1 cellular context compared by ENCODE assay signal in the genomic region with DNA sequence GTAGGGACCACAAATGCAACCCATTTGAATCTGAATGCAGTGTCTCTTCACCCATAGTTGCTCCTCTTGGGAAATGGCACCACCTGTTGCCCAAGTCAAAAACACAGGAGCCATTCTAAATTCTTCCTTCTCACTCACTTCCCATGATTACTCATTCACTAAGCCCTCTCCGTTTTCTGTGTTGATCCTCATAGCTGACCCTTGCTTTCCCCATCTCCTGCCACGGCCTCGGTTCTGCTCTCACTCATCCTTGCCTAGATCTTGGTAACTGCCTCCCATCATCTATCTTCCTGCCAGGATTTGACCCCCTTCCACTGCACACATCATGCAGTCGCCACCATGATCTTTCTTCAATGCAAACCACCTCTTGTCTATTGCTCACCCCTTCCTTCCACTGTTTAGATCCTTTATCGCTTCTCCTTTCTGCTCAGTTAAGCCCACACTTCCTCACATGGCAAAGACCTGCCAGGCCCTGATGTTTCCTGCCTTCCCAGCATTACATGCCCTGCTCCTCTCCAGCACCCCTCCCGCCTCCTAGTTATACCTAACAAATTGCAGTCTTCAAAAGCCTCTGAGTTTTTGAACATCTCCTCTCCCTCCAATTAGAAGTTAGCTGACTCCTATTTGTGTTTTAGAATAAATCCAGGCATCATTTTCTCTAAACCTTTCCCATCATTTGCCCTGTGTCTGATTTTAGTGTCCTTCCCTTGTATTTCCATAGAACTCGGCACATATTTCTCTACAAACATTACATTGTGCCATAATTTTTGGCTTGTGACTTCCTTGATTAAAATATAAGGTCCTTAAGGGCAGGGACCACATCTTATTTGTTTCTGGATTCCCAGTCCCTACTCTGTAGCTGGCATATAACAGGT.
A peak's percentile ranks its signal among the peaks of the same experiment; 100 is the strongest.
TF ChIP-seq lines count a peak whose summit lies in the region.

No MANE protein-coding gene starts in this region.

TF ChIP-seq in HepG2, 621 proteins besides CTCF, POLR2A, EP300 and RAD21 (continued from another document and continues in another):
- TF ChIP-seq ZNF143 (CRISPR knock-in tag; IDR thresholded peaks at IDR 0.05) (peak; percentile 41; the same call in 1 of the 2 replicates), NFIB (CRISPR knock-in tag; IDR thresholded peaks at IDR 0.05; ENCODE audit: borderline replicate concordance) (no peak), KDM4B (CRISPR knock-in tag; IDR thresholded peaks at IDR 0.05) (0 out of 2 replicates have a peak, but pooled peaks have one; percentile 47), ZSCAN25 (CRISPR knock-in tag; IDR thresholded peaks at IDR 0.05) (no peak), SAP130 (CRISPR knock-in tag; IDR thresholded peaks at IDR 0.05; ENCODE audit: low read depth) (peak; percentile 52), IRF2 (CRISPR knock-in tag; IDR thresholded peaks at IDR 0.05) (peak; percentile 26; the same call in 1 of the 2 replicates), HDAC2 (CRISPR knock-in tag; IDR thresholded peaks at IDR 0.05) (peak; percentile 44; the same call in 1 of the 2 replicates), RFX3 (CRISPR knock-in tag; IDR thresholded peaks at IDR 0.05) (no peak), KLF16 (CRISPR knock-in tag; IDR thresholded peaks at IDR 0.05) (peak in 1 of 2 experiments; percentile 33; a peak in 1 of 4 replicates), ZNF441 (CRISPR knock-in tag; IDR thresholded peaks at IDR 0.05; ENCODE audit: borderline replicate concordance) (peak; percentile 48; the same call in 1 of the 2 replicates), PHF5A (CRISPR knock-in tag; IDR thresholded peaks at IDR 0.05; ENCODE audit: low read depth, unreplicated experiment) (peak; percentile 36), XRCC5 (optimal IDR thresholded peaks at IDR 0.05; ENCODE audit: low read length) (peak; percentile 25), ZNF775 (CRISPR knock-in tag; IDR thresholded peaks at IDR 0.05; ENCODE audit: borderline replicate concordance) (peak; percentile 15; the same call in 1 of the 2 replicates), FOXA1 (IDR thresholded peaks at IDR 0.05) (no peak), FOXA1 (CRISPR knock-in tag; IDR thresholded peaks at IDR 0.05) (0 out of 2 replicates have a peak, but pooled peaks have one; percentile 11), FOXA3 (CRISPR knock-in tag; IDR thresholded peaks at IDR 0.05) (peak; percentile 56; the same call in 1 of the 2 replicates), TOE1 (CRISPR knock-in tag; IDR thresholded peaks at IDR 0.05) (0 out of 2 replicates have a peak, but pooled peaks have one; percentile 10), BHLHE40 (IDR thresholded peaks at IDR 0.05; ENCODE audit: low read length) (0 out of 2 replicates have a peak, but pooled peaks have one; percentile 2), ZBTB7B (CRISPR knock-in tag; IDR thresholded peaks at IDR 0.05) (0 out of 2 replicates have a peak, but pooled peaks have one; percentile 11), KLF6 (CRISPR knock-in tag; IDR thresholded peaks at IDR 0.05) (no peak), YEATS2 (CRISPR knock-in tag; IDR thresholded peaks at IDR 0.05; ENCODE audit: borderline replicate concordance) (no peak), ZNF274 (CRISPR knock-in tag; IDR thresholded peaks at IDR 0.05) (no peak), ZBTB8A (CRISPR knock-in tag; IDR thresholded peaks at IDR 0.05; ENCODE audit: borderline replicate concordance, low read depth) (no peak), RORA (CRISPR knock-in tag; IDR thresholded peaks at IDR 0.05) (no peak), RXRB (CRISPR knock-in tag; IDR thresholded peaks at IDR 0.05; ENCODE audit: borderline replicate concordance) (peak; percentile 34; the same call in 1 of the 2 replicates), GTF2F1 (IDR thresholded peaks at IDR 0.05; ENCODE audit: low read length) (no peak), NR2F2 (IDR thresholded peaks at IDR 0.05; ENCODE audit: borderline replicate concordance, low read depth) (peak; percentile 19; the same call in 1 of the 2 replicates), CBX5 (CRISPR knock-in tag; IDR thresholded peaks at IDR 0.05; ENCODE audit: borderline replicate concordance) (no peak), NFATC3 (CRISPR knock-in tag; IDR thresholded peaks at IDR 0.05) (no peak), ETV5 (CRISPR knock-in tag; IDR thresholded peaks at IDR 0.05; ENCODE audit: borderline replicate concordance) (no peak), ZNF468 (CRISPR knock-in tag; IDR thresholded peaks at IDR 0.05) (no peak), ZNF543 (CRISPR knock-in tag; IDR thresholded peaks at IDR 0.05) (no peak), SOX6 (IDR thresholded peaks at IDR 0.05) (no peak), SOX6 (CRISPR knock-in tag; IDR thresholded peaks at IDR 0.05) (peak; percentile 41), ZBTB3 (CRISPR knock-in tag; IDR thresholded peaks at IDR 0.05; ENCODE audit: borderline replicate concordance, low read depth) (peak; percentile 57; the same call in 1 of the 2 replicates), FOXK1 (CRISPR knock-in tag; IDR thresholded peaks at IDR 0.05; ENCODE audit: borderline replicate concordance, low read depth) (peak; percentile 48; the same call in 1 of the 2 replicates), RAD51 (IDR thresholded peaks at IDR 0.05; ENCODE audit: borderline replicate concordance) (no peak), RCOR2 (CRISPR knock-in tag; IDR thresholded peaks at IDR 0.05) (no peak), ATRX (CRISPR knock-in tag; IDR thresholded peaks at IDR 0.05; ENCODE audit: borderline replicate concordance) (no peak)
- TF ChIP-seq, protein P1, sequence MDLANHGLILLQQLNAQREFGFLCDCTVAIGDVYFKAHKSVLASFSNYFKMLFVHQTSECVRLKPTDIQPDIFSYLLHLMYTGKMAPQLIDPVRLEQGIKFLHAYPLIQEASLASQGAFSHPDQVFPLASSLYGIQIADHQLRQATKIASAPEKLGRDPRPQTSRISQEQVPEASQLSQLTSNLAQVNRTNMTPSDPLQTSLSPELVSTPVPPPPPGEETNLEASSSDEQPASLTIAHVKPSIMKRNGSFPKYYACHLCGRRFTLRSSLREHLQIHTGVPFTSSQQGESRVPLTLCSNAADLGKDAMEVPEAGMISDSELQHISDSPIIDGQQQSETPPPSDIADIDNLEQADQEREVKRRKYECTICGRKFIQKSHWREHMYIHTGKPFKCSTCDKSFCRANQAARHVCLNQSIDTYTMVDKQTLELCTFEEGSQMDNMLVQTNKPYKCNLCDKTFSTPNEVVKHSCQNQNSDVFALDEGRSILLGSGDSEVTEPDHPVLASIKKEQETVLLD (CRISPR knock-in tag; IDR thresholded peaks at IDR 0.05; ENCODE audit: low read depth) = 0 out of 2 replicates have a peak, but pooled peaks have one; percentile 17
- TF ChIP-seq, protein P2, sequence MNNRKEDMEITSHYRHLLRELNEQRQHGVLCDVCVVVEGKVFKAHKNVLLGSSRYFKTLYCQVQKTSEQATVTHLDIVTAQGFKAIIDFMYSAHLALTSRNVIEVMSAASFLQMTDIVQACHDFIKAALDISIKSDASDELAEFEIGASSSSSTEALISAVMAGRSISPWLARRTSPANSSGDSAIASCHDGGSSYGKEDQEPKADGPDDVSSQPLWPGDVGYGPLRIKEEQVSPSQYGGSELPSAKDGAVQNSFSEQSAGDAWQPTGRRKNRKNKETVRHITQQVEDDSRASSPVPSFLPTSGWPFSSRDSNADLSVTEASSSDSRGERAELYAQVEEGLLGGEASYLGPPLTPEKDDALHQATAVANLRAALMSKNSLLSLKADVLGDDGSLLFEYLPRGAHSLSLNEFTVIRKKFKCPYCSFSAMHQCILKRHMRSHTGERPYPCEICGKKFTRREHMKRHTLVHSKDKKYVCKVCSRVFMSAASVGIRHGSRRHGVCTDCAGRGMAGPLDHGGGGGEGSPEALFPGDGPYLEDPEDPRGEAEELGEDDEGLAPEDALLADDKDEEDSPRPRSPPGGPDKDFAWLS (CRISPR knock-in tag; IDR thresholded peaks at IDR 0.05; ENCODE audit: borderline replicate concordance) = peak; percentile 18; the same call in 1 of the 2 replicates
- TF ChIP-seq, protein P3, sequence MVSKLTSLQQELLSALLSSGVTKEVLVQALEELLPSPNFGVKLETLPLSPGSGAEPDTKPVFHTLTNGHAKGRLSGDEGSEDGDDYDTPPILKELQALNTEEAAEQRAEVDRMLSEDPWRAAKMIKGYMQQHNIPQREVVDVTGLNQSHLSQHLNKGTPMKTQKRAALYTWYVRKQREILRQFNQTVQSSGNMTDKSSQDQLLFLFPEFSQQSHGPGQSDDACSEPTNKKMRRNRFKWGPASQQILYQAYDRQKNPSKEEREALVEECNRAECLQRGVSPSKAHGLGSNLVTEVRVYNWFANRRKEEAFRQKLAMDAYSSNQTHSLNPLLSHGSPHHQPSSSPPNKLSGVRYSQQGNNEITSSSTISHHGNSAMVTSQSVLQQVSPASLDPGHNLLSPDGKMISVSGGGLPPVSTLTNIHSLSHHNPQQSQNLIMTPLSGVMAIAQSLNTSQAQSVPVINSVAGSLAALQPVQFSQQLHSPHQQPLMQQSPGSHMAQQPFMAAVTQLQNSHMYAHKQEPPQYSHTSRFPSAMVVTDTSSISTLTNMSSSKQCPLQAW (CRISPR knock-in tag; IDR thresholded peaks at IDR 0.05) = peak; percentile 40; the same call in 1 of the 2 replicates
- TF ChIP-seq, protein P4, sequence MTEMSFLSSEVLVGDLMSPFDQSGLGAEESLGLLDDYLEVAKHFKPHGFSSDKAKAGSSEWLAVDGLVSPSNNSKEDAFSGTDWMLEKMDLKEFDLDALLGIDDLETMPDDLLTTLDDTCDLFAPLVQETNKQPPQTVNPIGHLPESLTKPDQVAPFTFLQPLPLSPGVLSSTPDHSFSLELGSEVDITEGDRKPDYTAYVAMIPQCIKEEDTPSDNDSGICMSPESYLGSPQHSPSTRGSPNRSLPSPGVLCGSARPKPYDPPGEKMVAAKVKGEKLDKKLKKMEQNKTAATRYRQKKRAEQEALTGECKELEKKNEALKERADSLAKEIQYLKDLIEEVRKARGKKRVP (CRISPR knock-in tag; IDR thresholded peaks at IDR 0.05) = peak in 1 of 2 experiments; percentile 36; a peak in 1 of 4 replicates
- TF ChIP-seq, protein P5, sequence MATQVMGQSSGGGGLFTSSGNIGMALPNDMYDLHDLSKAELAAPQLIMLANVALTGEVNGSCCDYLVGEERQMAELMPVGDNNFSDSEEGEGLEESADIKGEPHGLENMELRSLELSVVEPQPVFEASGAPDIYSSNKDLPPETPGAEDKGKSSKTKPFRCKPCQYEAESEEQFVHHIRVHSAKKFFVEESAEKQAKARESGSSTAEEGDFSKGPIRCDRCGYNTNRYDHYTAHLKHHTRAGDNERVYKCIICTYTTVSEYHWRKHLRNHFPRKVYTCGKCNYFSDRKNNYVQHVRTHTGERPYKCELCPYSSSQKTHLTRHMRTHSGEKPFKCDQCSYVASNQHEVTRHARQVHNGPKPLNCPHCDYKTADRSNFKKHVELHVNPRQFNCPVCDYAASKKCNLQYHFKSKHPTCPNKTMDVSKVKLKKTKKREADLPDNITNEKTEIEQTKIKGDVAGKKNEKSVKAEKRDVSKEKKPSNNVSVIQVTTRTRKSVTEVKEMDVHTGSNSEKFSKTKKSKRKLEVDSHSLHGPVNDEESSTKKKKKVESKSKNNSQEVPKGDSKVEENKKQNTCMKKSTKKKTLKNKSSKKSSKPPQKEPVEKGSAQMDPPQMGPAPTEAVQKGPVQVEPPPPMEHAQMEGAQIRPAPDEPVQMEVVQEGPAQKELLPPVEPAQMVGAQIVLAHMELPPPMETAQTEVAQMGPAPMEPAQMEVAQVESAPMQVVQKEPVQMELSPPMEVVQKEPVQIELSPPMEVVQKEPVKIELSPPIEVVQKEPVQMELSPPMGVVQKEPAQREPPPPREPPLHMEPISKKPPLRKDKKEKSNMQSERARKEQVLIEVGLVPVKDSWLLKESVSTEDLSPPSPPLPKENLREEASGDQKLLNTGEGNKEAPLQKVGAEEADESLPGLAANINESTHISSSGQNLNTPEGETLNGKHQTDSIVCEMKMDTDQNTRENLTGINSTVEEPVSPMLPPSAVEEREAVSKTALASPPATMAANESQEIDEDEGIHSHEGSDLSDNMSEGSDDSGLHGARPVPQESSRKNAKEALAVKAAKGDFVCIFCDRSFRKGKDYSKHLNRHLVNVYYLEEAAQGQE (IDR thresholded peaks at IDR 0.05; ENCODE audit: borderline replicate concordance in 1 of 2, low read depth in 1 of 2, low read length in 2 of 2) = no peak
- TF ChIP-seq, protein P6, sequence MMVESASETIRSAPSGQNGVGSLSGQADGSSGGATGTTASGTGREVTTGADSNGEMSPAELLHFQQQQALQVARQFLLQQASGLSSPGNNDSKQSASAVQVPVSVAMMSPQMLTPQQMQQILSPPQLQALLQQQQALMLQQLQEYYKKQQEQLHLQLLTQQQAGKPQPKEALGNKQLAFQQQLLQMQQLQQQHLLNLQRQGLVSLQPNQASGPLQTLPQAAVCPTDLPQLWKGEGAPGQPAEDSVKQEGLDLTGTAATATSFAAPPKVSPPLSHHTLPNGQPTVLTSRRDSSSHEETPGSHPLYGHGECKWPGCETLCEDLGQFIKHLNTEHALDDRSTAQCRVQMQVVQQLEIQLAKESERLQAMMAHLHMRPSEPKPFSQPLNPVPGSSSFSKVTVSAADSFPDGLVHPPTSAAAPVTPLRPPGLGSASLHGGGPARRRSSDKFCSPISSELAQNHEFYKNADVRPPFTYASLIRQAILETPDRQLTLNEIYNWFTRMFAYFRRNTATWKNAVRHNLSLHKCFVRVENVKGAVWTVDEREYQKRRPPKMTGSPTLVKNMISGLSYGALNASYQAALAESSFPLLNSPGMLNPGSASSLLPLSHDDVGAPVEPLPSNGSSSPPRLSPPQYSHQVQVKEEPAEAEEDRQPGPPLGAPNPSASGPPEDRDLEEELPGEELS (CRISPR knock-in tag; IDR thresholded peaks at IDR 0.05) = peak; percentile 17; the same call in 1 of the 2 replicates
- TF ChIP-seq, protein P7, sequence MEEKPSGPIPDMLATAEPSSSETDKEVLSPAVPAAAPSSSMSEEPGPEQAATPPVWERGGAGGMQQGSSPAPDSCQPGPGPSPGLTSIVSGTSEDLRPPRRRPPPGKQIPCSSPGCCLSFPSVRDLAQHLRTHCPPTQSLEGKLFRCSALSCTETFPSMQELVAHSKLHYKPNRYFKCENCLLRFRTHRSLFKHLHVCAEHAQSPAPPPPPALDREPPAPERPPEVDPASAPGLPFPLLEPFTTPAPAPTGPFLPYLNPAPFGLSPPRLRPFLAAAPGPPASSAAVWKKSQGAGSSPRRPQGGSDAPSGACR (CRISPR knock-in tag; IDR thresholded peaks at IDR 0.05) = no peak
